ENCODE assay signal across 1 cellular context in genomic region chr16:65386707-65387106, GRCh38.
TF ChIP-seq lines count a peak whose summit lies in the region.

No MANE protein-coding gene starts in this region.

TF ChIP-seq in IMR-90, 13 proteins besides CTCF, POLR2A, EP300 and RAD21:
- no peak for TF ChIP-seq USF2 (IDR thresholded peaks at IDR 0.05; ENCODE audit: low read depth, low read length)
- peak; percentile 71 for TF ChIP-seq CEBPB (IDR thresholded peaks at IDR 0.05; ENCODE audit: low read depth, low read length)
